In genomic region chr17:67519801-67520251, GRCh38 we compare ENCODE assay signal across 17 cellular contexts.
DNase-seq lines count a peak whose midpoint lies in the region; ATAC-seq and TF ChIP-seq lines count a peak whose summit lies in the region.
"Had no signal": no experiment of that assay in that cellular context is flagged by ENCODE, and none has a peak within 500 bp of the region (broad histone marks: within the 10 kb centered on the region; RNA-seq: fewer than 3 reads in every experiment).

No MANE protein-coding gene starts in this region.

- no peak for ATAC-seq in activated T-cell treated with anti-CD3 and anti-CD28 coated beads, Interleukin-2, amount 50 U/mL, for 4 hours

- peaks cover 30 to 40% (median 36%) of the 10 kb centered on the region in 4 donors for H3K4me1 ChIP-seq in stomach
- H3K4me1 ChIP-seq: A549, colonic mucosa had no signal

- H3K27me3 Mint-ChIP-seq in activated T-cell treated with anti-CD3 and anti-CD28 coated beads, Interleukin-2, amount 50 U/mL, for 24 hours: no peaks in the 10 kb centered on the region
- H3K27me3 Mint-ChIP-seq in activated T-cell treated with anti-CD3 and anti-CD28 coated beads, Interleukin-2, amount 50 U/mL, for 4 hours (ENCODE audit: low read depth): no peaks in the 10 kb centered on the region
- H3K27me3 Mint-ChIP-seq in activated naive CD8-positive, alpha-beta T cell: no peaks in the 10 kb centered on the region
- peaks cover 0 to 6% (median 5%) of the 10 kb centered on the region in 3 donors for H3K27me3 Mint-ChIP-seq in immature natural killer cell (ENCODE audit: low read depth in 3 of 3)

- no peak for TF ChIP-seq CTCF in stomach (IDR thresholded peaks at IDR 0.05)

- peaks cover 8% of the 10 kb centered on the region for H3K9me3 Mint-ChIP-seq in activated T-cell treated with anti-CD3 and anti-CD28 coated beads, Interleukin-2, amount 50 U/mL, for 24 hours
- no peaks in the 10 kb centered on the region for H3K9me3 Mint-ChIP-seq in activated T-cell treated with anti-CD3 and anti-CD28 coated beads, Interleukin-2, amount 50 U/mL, for 4 hours
- no peaks in the 10 kb centered on the region for H3K9me3 Mint-ChIP-seq in activated naive CD8-positive, alpha-beta T cell (ENCODE audit: low read depth)
- no peaks in the 10 kb centered on the region for H3K9me3 Mint-ChIP-seq in immature natural killer cell

- peak overlapping the region; percentile 82 for H3K27ac Mint-ChIP-seq in activated T-cell treated with anti-CD3 and anti-CD28 coated beads, Interleukin-2, amount 50 U/mL, for 24 hours
- H3K27ac Mint-ChIP-seq in activated naive CD8-positive, alpha-beta T cell: peak overlapping the region; percentile 68
- H3K27ac Mint-ChIP-seq in immature natural killer cell: peak overlapping the region; percentile 9 to 85 (median 79)

- intact Hi-C loops in stomach (cut with DNase I; ENCODE audit: low total_unique reads): no loop called here

- H3K36me3 ChIP-seq in stomach: no peaks in the 10 kb centered on the region
- H3K36me3 ChIP-seq: colonic mucosa, left ventricle myocardium inferior had no signal

- TF ChIP-seq EP300 in stomach (IDR thresholded peaks at IDR 0.05): no peak

- H3K27me3 ChIP-seq in stomach: no peaks in the 10 kb centered on the region
- H3K27me3 ChIP-seq: colonic mucosa, hepatocyte had no signal

- H3K4me3 ChIP-seq in stomach: no peak overlapping the region
- H3K4me3 ChIP-seq: A549, colonic mucosa, hepatocyte had no signal

- peaks cover 69% of the 10 kb centered on the region for H3K4me1 Mint-ChIP-seq in activated T-cell treated with anti-CD3 and anti-CD28 coated beads, Interleukin-2, amount 50 U/mL, for 24 hours (ENCODE audit: low read depth)
- peaks cover 54% of the 10 kb centered on the region for H3K4me1 Mint-ChIP-seq in activated T-cell treated with anti-CD3 and anti-CD28 coated beads, Interleukin-2, amount 50 U/mL, for 4 hours (ENCODE audit: low read depth)
- peaks cover 57% of the 10 kb centered on the region for H3K4me1 Mint-ChIP-seq in activated naive CD8-positive, alpha-beta T cell (ENCODE audit: low read depth)
- H3K4me1 Mint-ChIP-seq in immature natural killer cell: peaks cover 70 to 91% of the 10 kb centered on the region in 2 donors

- in situ Hi-C loops in ACHN (cut with HindIII; ENCODE audit: low pct_ligation_motif_present, low pct_unique_long_range_greater_than_20kb, low sequenced_read_pairs): no loop called here

- H3K27ac ChIP-seq in stomach: peak overlapping the region in 4 of 5 donors; percentile 10 to 61 (median 53)
- H3K27ac ChIP-seq: A549, colonic mucosa, hepatocyte, left ventricle myocardium inferior had no signal

- H3K9me3 ChIP-seq in stomach: no peaks in the 10 kb centered on the region
- H3K9me3 ChIP-seq: colonic mucosa had no signal

- TF ChIP-seq POLR2A in stomach (IDR thresholded peaks at IDR 0.05): no peak

- peaks cover 3% of the 10 kb centered on the region for H3K36me3 Mint-ChIP-seq in activated T-cell treated with anti-CD3 and anti-CD28 coated beads, Interleukin-2, amount 50 U/mL, for 24 hours (ENCODE audit: low read depth)
- H3K36me3 Mint-ChIP-seq in activated T-cell treated with anti-CD3 and anti-CD28 coated beads, Interleukin-2, amount 50 U/mL, for 4 hours (ENCODE audit: insufficient read depth): peaks cover 23% of the 10 kb centered on the region
- peaks cover 10% of the 10 kb centered on the region for H3K36me3 Mint-ChIP-seq in activated naive CD8-positive, alpha-beta T cell
- H3K36me3 Mint-ChIP-seq in immature natural killer cell: peaks cover 0 to 4% (median 0%) of the 10 kb centered on the region in 3 donors

- WGBS in stomach, 5 donors: 68 to 81% (median 76%) methylated on average over 5 of the region's 5 CpGs

- H3K4me3 Mint-ChIP-seq in activated T-cell treated with anti-CD3 and anti-CD28 coated beads, Interleukin-2, amount 50 U/mL, for 24 hours: peak overlapping the region; percentile 32
- no peak overlapping the region for H3K4me3 Mint-ChIP-seq in activated T-cell treated with anti-CD3 and anti-CD28 coated beads, Interleukin-2, amount 50 U/mL, for 4 hours
- H3K4me3 Mint-ChIP-seq in activated naive CD8-positive, alpha-beta T cell: no peak overlapping the region
- H3K4me3 Mint-ChIP-seq in immature natural killer cell: peak overlapping the region; percentile 63 to 82 (median 78)

- DNase-seq in activated T-cell treated with anti-CD3 and anti-CD28 coated beads, Interleukin-2, amount 50 U/mL, for 24 hours: no peak
- DNase-seq in activated T-cell treated with anti-CD3 and anti-CD28 coated beads, Interleukin-2, amount 50 U/mL, for 4 hours: no peak
- DNase-seq in immature natural killer cell: no peak
- DNase-seq in stomach: no peak
- DNase-seq in ACHN: no peak
- DNase-seq in AML-193 (lab: John Stamatoyannopoulos, UW): no peak
- DNase-seq in NCI-H226: no peak
- DNase-seq: activated CD4-positive, CD25-positive, alpha-beta regulatory T cell; amniotic stem cell; colonic mucosa; erythroblast; left ventricle myocardium inferior; NCI-H1930; T-helper 1 cell had no signal

Comparison
In these comparisons a context has a peak if more than half of its experiments do, and no peak if none do; other contexts are left out.
1. H3K4me3 Mint-ChIP-seq: peak in activated T-cell treated with anti-CD3 and anti-CD28 coated beads, Interleukin-2, amount 50 U/mL, for 24 hours (single experiment) and immature natural killer cell (5 of 5); none in activated T-cell treated with anti-CD3 and anti-CD28 coated beads, Interleukin-2, amount 50 U/mL, for 4 hours (single experiment) and activated naive CD8-positive, alpha-beta T cell (single experiment).
2. Peak in every context shown above with its lines, with median percentiles within 50 percentile points of each other: H3K27ac Mint-ChIP-seq.